17 cellular contexts compared by ENCODE assay signal in genomic region chr2:166695154-166695553, GRCh38.
DNase-seq lines count a peak whose midpoint lies in the region; ATAC-seq, FAIRE-seq and TF ChIP-seq lines count a peak whose summit lies in the region.
"Had no signal": no experiment of that assay in that cellular context is flagged by ENCODE, and none has a peak within 500 bp of the region (broad histone marks: within the 10 kb centered on the region; RNA-seq: fewer than 3 reads in every experiment).

No MANE protein-coding gene starts in this region.

- no peaks in the 10 kb centered on the region for H3K36me3 ChIP-seq in small intestine (ENCODE audit: control insufficient read depth in 2 of 2, insufficient read depth in 2 of 2, low read length in 2 of 2)
- no peaks in the 10 kb centered on the region for H3K36me3 ChIP-seq in upper lobe of right lung
- H3K36me3 ChIP-seq: BLaER1 treated with 17β-estradiol and CSF1 and Interleukin-3, amounts not matched to agents 10 nM and 100 nM had no signal

- 71 to 81% (median 79%) methylated on average over 1 of the region's 1 CpG for WGBS in small intestine, 3 donors

- intact Hi-C loops in upper lobe of right lung (cut with DNase I), result no loop called here

- no peak for ATAC-seq in upper lobe of right lung
- ATAC-seq: CD8-positive, alpha-beta T cell had no signal

- FAIRE-seq in A204.1 (lab: Jason Lieb, UNC) (peak; percentile 77), TTC549 (lab: Jason Lieb, UNC) (peak; percentile 90), endometrium (lab: Jason Lieb, UNC) (peak; percentile 61), small intestine (lab: Jason Lieb, UNC) (peak; percentile 84)
- FAIRE-seq: GM12891, GM19239, H1, HTR-8/SVneo had no signal

- TF ChIP-seq CTCF in upper lobe of right lung (IDR thresholded peaks at IDR 0.05), result no peak

- H3K4me1 ChIP-seq in small intestine (ENCODE audit: control insufficient read depth in 2 of 2, insufficient read depth in 1 of 2, low read depth in 1 of 2, low read length in 1 of 2) (no peaks in the 10 kb centered on the region), upper lobe of right lung (no peaks in the 10 kb centered on the region)

- H3K9me3 ChIP-seq in small intestine (ENCODE audit: control insufficient read depth, low read depth) (no peaks in the 10 kb centered on the region), upper lobe of right lung (no peaks in the 10 kb centered on the region)

- no peak overlapping the region for H3K4me3 ChIP-seq in small intestine (ENCODE audit: low read depth in 1 of 2, low read length in 2 of 2)
- no peak overlapping the region for H3K4me3 ChIP-seq in upper lobe of right lung
- H3K4me3 ChIP-seq: BLaER1 treated with 17β-estradiol and CSF1 and Interleukin-3, amounts not matched to agents 10 nM and 100 nM had no signal

- H3K27ac ChIP-seq in small intestine (ENCODE audit: low read depth in 1 of 2, low read length in 1 of 2) (no peak overlapping the region), upper lobe of right lung (no peak overlapping the region)
- H3K27ac ChIP-seq: BLaER1 treated with 17β-estradiol and CSF1 and Interleukin-3, amounts not matched to agents 10 nM and 100 nM had no signal

- H3K27me3 ChIP-seq in small intestine (ENCODE audit: control insufficient read depth in 2 of 2, insufficient read depth in 2 of 2, low read length in 2 of 2) (no peaks in the 10 kb centered on the region), upper lobe of right lung (no peaks in the 10 kb centered on the region)
- H3K27me3 ChIP-seq: BLaER1 treated with 17β-estradiol and CSF1 and Interleukin-3, amounts not matched to agents 10 nM and 100 nM had no signal

- DNase-seq in small intestine (no peak), ureter (ENCODE audit: low spot score) (no peak), T-helper 2 cell (no peak), upper lobe of right lung (no peak)
- DNase-seq: 8988T; Calu3; CD8-positive, alpha-beta T cell; DMS79 treated with DMSO at 0.1 percent for 48 hours; H9 had no signal
